29 cellular contexts compared by ENCODE assay signal in genomic region chr2:217667545-217667944, GRCh38.
DNase-seq lines count a peak whose midpoint lies in the region; ATAC-seq and TF ChIP-seq lines count a peak whose summit lies in the region.
"Had no signal": no experiment of that assay in that cellular context is flagged by ENCODE, and none has a peak within 500 bp of the region (broad histone marks: within the 10 kb centered on the region; RNA-seq: fewer than 3 reads in every experiment).

No MANE protein-coding gene starts in this region.

- ATAC-seq in activated T-cell treated with anti-CD3 and anti-CD28 coated beads, Interleukin-2, amount 50 U/mL, for 72 hours (replicated peaks in 1 of 2) = no peak
- ATAC-seq: naive thymus-derived CD8-positive, alpha-beta T cell; pancreas; PC-3; stimulated activated memory B cell treated with anti-CD40 and anti-IgM and Interleukin-4, amounts not matched to agents 10 μg/mL and 1 μg/mL and 100 μg/mL, for 72 hours; upper lobe of right lung had no signal

- H3K4me1 ChIP-seq in vagina (peaks cover 36% of the 10 kb centered on the region), OCI-LY7 (ENCODE audit: insufficient read depth, low read length, poor library complexity, severe bottlenecking) (no peaks in the 10 kb centered on the region)
- H3K4me1 ChIP-seq: BLaER1, Caco-2, pancreas, SJCRH30 had no signal

- POLR2A ChIA-PET in OCI-LY7 (lab: Charles Lee) = no interaction called here

- H3K4me3 ChIP-seq in fibroblast of the aortic adventitia (ENCODE audit: low read depth, low read length) (no peak overlapping the region), vagina (no peak overlapping the region), OCI-LY7 (ENCODE audit: low read depth, low read length, poor library complexity, severe bottlenecking) (no peak overlapping the region)
- H3K4me3 ChIP-seq: BLaER1, pancreas, SJCRH30, upper lobe of right lung had no signal

- CTCF ChIA-PET in OCI-LY7 (lab: Charles Lee; ENCODE audit: unreplicated experiment) = no interaction called here

- H3K27ac ChIP-seq in vagina (peak overlapping the region; percentile 69), OCI-LY7 (ENCODE audit: low read depth, low read length, poor library complexity, severe bottlenecking) (no peak overlapping the region)
- H3K27ac ChIP-seq: BLaER1, pancreas, SJCRH30, upper lobe of right lung, WERI-Rb-1 had no signal

- H4K20me1 ChIP-seq in OCI-LY7 (ENCODE audit: insufficient read depth, low read length) = no peaks in the 10 kb centered on the region

- no peaks in the 10 kb centered on the region for H3K27me3 ChIP-seq in vagina
- H3K27me3 ChIP-seq: pancreas, SJCRH30, upper lobe of right lung had no signal

- peaks cover 4 to 9% of the 10 kb centered on the region in 2 donors for H3K9me3 Mint-ChIP-seq in activated T-cell treated with anti-CD3 and anti-CD28 coated beads, Interleukin-2, amount 50 U/mL, for 72 hours
- H3K9me3 Mint-ChIP-seq in osteocyte (ENCODE audit: unreplicated experiment) = peaks cover 5% of the 10 kb centered on the region
- H3K9me3 Mint-ChIP-seq in activated CD4-positive, alpha-beta T cell treated with anti-CD3 and anti-CD28 coated beads, Interleukin-2, amount 10 ng/mL, durations not matched to agents 24 days and 14 days = peaks cover 14% of the 10 kb centered on the region
- H3K9me3 Mint-ChIP-seq: endodermal cell; stimulated activated memory B cell treated with anti-CD40 and anti-IgM and Interleukin-4, amounts not matched to agents 10 μg/mL and 1 μg/mL and 100 μg/mL, for 72 hours had no signal

- no peak overlapping the region for H3K4me2 ChIP-seq in OCI-LY7 (ENCODE audit: low read length)
- H3K4me2 ChIP-seq: BLaER1 had no signal

- H3K9me2 ChIP-seq in OCI-LY7 (ENCODE audit: insufficient read depth, low read length) = no peaks in the 10 kb centered on the region

- H3K36me3 Mint-ChIP-seq in activated T-cell treated with anti-CD3 and anti-CD28 coated beads, Interleukin-2, amount 50 U/mL, for 72 hours (ENCODE audit: insufficient read depth in 2 of 2) = no peaks in the 10 kb centered on the region
- peaks cover 6% of the 10 kb centered on the region for H3K36me3 Mint-ChIP-seq in osteocyte (ENCODE audit: unreplicated experiment)
- no peaks in the 10 kb centered on the region for H3K36me3 Mint-ChIP-seq in activated CD4-positive, alpha-beta T cell treated with anti-CD3 and anti-CD28 coated beads, Interleukin-2, amount 10 ng/mL, durations not matched to agents 24 days and 14 days (ENCODE audit: low read depth)
- H3K36me3 Mint-ChIP-seq: naive thymus-derived CD8-positive, alpha-beta T cell; stimulated activated memory B cell treated with anti-CD40 and anti-IgM and Interleukin-4, amounts not matched to agents 10 μg/mL and 1 μg/mL and 100 μg/mL, for 72 hours had no signal

- H3K9me3 ChIP-seq in vagina (no peaks in the 10 kb centered on the region), OCI-LY7 (ENCODE audit: low read length) (no peaks in the 10 kb centered on the region)
- H3K9me3 ChIP-seq: BLaER1, Caco-2, pancreas, SJCRH30, upper lobe of right lung had no signal

- no peak for TF ChIP-seq POLR2A in vagina (IDR thresholded peaks at IDR 0.05)

- peak overlapping the region; percentile 72 for H3K27ac Mint-ChIP-seq in activated T-cell treated with anti-CD3 and anti-CD28 coated beads, Interleukin-2, amount 50 U/mL, for 72 hours
- H3K27ac Mint-ChIP-seq in osteocyte (ENCODE audit: unreplicated experiment) = peak overlapping the region; percentile 86
- no peak overlapping the region for H3K27ac Mint-ChIP-seq in activated CD4-positive, alpha-beta T cell treated with anti-CD3 and anti-CD28 coated beads, Interleukin-2, amount 10 ng/mL, durations not matched to agents 24 days and 14 days
- H3K27ac Mint-ChIP-seq: activated naive CD4-positive, alpha-beta T cell treated with anti-CD3 and anti-CD28 coated beads for 36 hours; endodermal cell; naive thymus-derived CD8-positive, alpha-beta T cell; stimulated activated memory B cell treated with anti-CD40 and anti-IgM and Interleukin-4, amounts not matched to agents 10 μg/mL and 1 μg/mL and 100 μg/mL, for 72 hours had no signal

- intact Hi-C loops in vagina (cut with DNase I) (no loop called here), OCI-LY7 (cut with micrococcal nuclease; ENCODE audit: unreplicated experiment) (no loop called here)
- intact Hi-C loops in activated CD4-positive, alpha-beta T cell treated with anti-CD3 and anti-CD28 coated beads, Interleukin-2, amount 10 ng/mL, durations not matched to agents 24 days and 14 days (cut with micrococcal nuclease) = no loop called here

- no TSS peak for BruUV-seq in OCI-LY7 (replicated peaks; lab: Mats Ljungman, UMichigan)

- no peak for DNase-seq in activated T-cell treated with anti-CD3 and anti-CD28 coated beads, Interleukin-2, amount 50 U/mL, for 72 hours
- DNase-seq in activated T-cell treated with anti-CD3 and anti-CD28 coated beads for 4 hours = no peak
- peak; percentile 81 for DNase-seq in fibroblast of the aortic adventitia (ENCODE audit: low read depth)
- no peak for DNase-seq in osteocyte (ENCODE audit: extremely low spot score, unreplicated experiment)
- DNase-seq in vagina (ENCODE audit: extremely low spot score in 2 of 2) = no peak
- DNase-seq in OCI-LY7 (ENCODE audit: low spot score) = no peak
- DNase-seq in activated CD4-positive, alpha-beta T cell treated with anti-CD3 and anti-CD28 coated beads, Interleukin-2, amount 10 ng/mL, durations not matched to agents 24 days and 14 days = no peak
- no peak for DNase-seq in T-helper 1 cell
- DNase-seq: 8988T; activated CD4-positive, alpha-beta T cell treated with anti-CD3 and anti-CD28 coated beads, Interleukin-2, amount 50 U/mL, for 4 hours; activated naive CD4-positive, alpha-beta T cell treated with anti-CD3 and anti-CD28 coated beads for 36 hours; activated T-cell treated with anti-CD3 and anti-CD28 coated beads, Interleukin-2, amount 50 U/mL, for 1 hour; Caco-2; EL; endodermal cell; H7; KBM-7; kidney glomerular epithelial cell; naive thymus-derived CD8-positive, alpha-beta T cell; NCI-H187 treated with DMSO at 0.1 percent for 48 hours; NCI-H345; NCI-H82; pancreas; PC-3; SJCRH30; upper lobe of right lung; WERI-Rb-1 had no signal

- peaks cover 11% of the 10 kb centered on the region for H3K27me3 Mint-ChIP-seq in activated T-cell treated with anti-CD3 and anti-CD28 coated beads, Interleukin-2, amount 50 U/mL, for 72 hours (ENCODE audit: low read depth)
- H3K27me3 Mint-ChIP-seq in osteocyte (ENCODE audit: unreplicated experiment) = no peaks in the 10 kb centered on the region
- H3K27me3 Mint-ChIP-seq in activated CD4-positive, alpha-beta T cell treated with anti-CD3 and anti-CD28 coated beads, Interleukin-2, amount 10 ng/mL, durations not matched to agents 24 days and 14 days = peaks cover 3% of the 10 kb centered on the region

- no peak overlapping the region for H2AFZ ChIP-seq in OCI-LY7 (ENCODE audit: low read length)

- TF ChIP-seq CTCF in fibroblast of the aortic adventitia (IDR thresholded peaks at IDR 0.05; ENCODE audit: insufficient read depth, low read length) (no peak), osteocyte (IDR thresholded peaks at IDR 0.05) (no peak), vagina (IDR thresholded peaks at IDR 0.05) (no peak), OCI-LY7 (conservative IDR thresholded peaks at IDR 0.05; ENCODE audit: low read length) (no peak)

- no peak overlapping the region for H3K4me3 Mint-ChIP-seq in activated T-cell treated with anti-CD3 and anti-CD28 coated beads, Interleukin-2, amount 50 U/mL, for 72 hours
- no peak overlapping the region for H3K4me3 Mint-ChIP-seq in osteocyte (ENCODE audit: unreplicated experiment)
- no peak overlapping the region for H3K4me3 Mint-ChIP-seq in activated CD4-positive, alpha-beta T cell treated with anti-CD3 and anti-CD28 coated beads, Interleukin-2, amount 10 ng/mL, durations not matched to agents 24 days and 14 days
- H3K4me3 Mint-ChIP-seq: activated naive CD4-positive, alpha-beta T cell treated with anti-CD3 and anti-CD28 coated beads for 36 hours; endodermal cell; naive thymus-derived CD8-positive, alpha-beta T cell; stimulated activated memory B cell treated with anti-CD40 and anti-IgM and Interleukin-4, amounts not matched to agents 10 μg/mL and 1 μg/mL and 100 μg/mL, for 72 hours had no signal

- H3K79me2 ChIP-seq in OCI-LY7 (ENCODE audit: insufficient read depth, low read depth, low read length) = no peaks in the 10 kb centered on the region

- no peaks in the 10 kb centered on the region for H3K36me3 ChIP-seq in vagina
- no peaks in the 10 kb centered on the region for H3K36me3 ChIP-seq in OCI-LY7 (ENCODE audit: insufficient read depth, low read length)
- H3K36me3 ChIP-seq: BLaER1, pancreas, SJCRH30, upper lobe of right lung, WERI-Rb-1 had no signal

- peaks cover 35% of the 10 kb centered on the region for H3K4me1 Mint-ChIP-seq in activated T-cell treated with anti-CD3 and anti-CD28 coated beads, Interleukin-2, amount 50 U/mL, for 72 hours (ENCODE audit: low read depth)
- H3K4me1 Mint-ChIP-seq in osteocyte (ENCODE audit: unreplicated experiment) = peaks cover 50% of the 10 kb centered on the region
- H3K4me1 Mint-ChIP-seq in activated CD4-positive, alpha-beta T cell treated with anti-CD3 and anti-CD28 coated beads, Interleukin-2, amount 10 ng/mL, durations not matched to agents 24 days and 14 days = peaks cover 3% of the 10 kb centered on the region
- H3K4me1 Mint-ChIP-seq: endodermal cell; stimulated activated memory B cell treated with anti-CD40 and anti-IgM and Interleukin-4, amounts not matched to agents 10 μg/mL and 1 μg/mL and 100 μg/mL, for 72 hours had no signal
